Comparison of ENCODE assay signal across 1 cellular context in genomic region chr6:30615958-30616810, GRCh38.
A peak's percentile ranks its signal among the peaks of the same experiment; 100 is the strongest.
TF ChIP-seq lines count a peak whose summit lies in the region.

No MANE protein-coding gene starts in this region.

TF ChIP-seq in K562, 482 proteins besides CTCF, POLR2A, EP300 and RAD21 (continued from another document and continues in another):
- TF ChIP-seq RREB1 (CRISPR knock-in tag; IDR thresholded peaks at IDR 0.05): no peak
- no peak for TF ChIP-seq JUN (IDR thresholded peaks at IDR 0.05; ENCODE audit: borderline replicate concordance, low read depth, low read length)
- TF ChIP-seq JUN (CRISPR knock-in tag; IDR thresholded peaks at IDR 0.05; ENCODE audit: borderline replicate concordance): no peak
- no peak for TF ChIP-seq ZNF121 (CRISPR knock-in tag; conservative IDR thresholded peaks at IDR 0.05)
- peak; percentile 96 for TF ChIP-seq MAFG (tag; conservative IDR thresholded peaks at IDR 0.05)
- TF ChIP-seq SUPT5H (IDR thresholded peaks at IDR 0.05): peak; percentile 48
- TF ChIP-seq HEY1 (CRISPR knock-in tag; IDR thresholded peaks at IDR 0.05; ENCODE audit: borderline replicate concordance): no peak
- no peak for TF ChIP-seq ZNF3 (CRISPR knock-in tag; IDR thresholded peaks at IDR 0.05)
- no peak for TF ChIP-seq SRSF3 (IDR thresholded peaks at IDR 0.05; ENCODE audit: insufficient read depth, low read length)
- TF ChIP-seq ETV6 (IDR thresholded peaks at IDR 0.05; ENCODE audit: borderline replicate concordance in 1 of 2, low read depth in 2 of 2, low read length in 1 of 2): no peak
- TF ChIP-seq ETV6 (CRISPR knock-in tag; IDR thresholded peaks at IDR 0.05; ENCODE audit: borderline replicate concordance): peak; percentile 61; the same call in 1 of the 2 replicates
- TF ChIP-seq STAT5B (CRISPR knock-in tag; IDR thresholded peaks at IDR 0.05): no peak
- TF ChIP-seq RNF2 (IDR thresholded peaks at IDR 0.05): no peak
- TF ChIP-seq ZNF224 (CRISPR knock-in tag; IDR thresholded peaks at IDR 0.05): no peak
- TF ChIP-seq CBX1 (IDR thresholded peaks at IDR 0.05; ENCODE audit: low read depth): no peak; the same call in 1 of the 2 replicates
- no peak for TF ChIP-seq CLOCK (CRISPR knock-in tag; IDR thresholded peaks at IDR 0.05; ENCODE audit: borderline replicate concordance)
- TF ChIP-seq, protein P1, sequence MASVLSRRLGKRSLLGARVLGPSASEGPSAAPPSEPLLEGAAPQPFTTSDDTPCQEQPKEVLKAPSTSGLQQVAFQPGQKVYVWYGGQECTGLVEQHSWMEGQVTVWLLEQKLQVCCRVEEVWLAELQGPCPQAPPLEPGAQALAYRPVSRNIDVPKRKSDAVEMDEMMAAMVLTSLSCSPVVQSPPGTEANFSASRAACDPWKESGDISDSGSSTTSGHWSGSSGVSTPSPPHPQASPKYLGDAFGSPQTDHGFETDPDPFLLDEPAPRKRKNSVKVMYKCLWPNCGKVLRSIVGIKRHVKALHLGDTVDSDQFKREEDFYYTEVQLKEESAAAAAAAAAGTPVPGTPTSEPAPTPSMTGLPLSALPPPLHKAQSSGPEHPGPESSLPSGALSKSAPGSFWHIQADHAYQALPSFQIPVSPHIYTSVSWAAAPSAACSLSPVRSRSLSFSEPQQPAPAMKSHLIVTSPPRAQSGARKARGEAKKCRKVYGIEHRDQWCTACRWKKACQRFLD (CRISPR knock-in tag; IDR thresholded peaks at IDR 0.05): no peak
- TF ChIP-seq, protein P2, sequence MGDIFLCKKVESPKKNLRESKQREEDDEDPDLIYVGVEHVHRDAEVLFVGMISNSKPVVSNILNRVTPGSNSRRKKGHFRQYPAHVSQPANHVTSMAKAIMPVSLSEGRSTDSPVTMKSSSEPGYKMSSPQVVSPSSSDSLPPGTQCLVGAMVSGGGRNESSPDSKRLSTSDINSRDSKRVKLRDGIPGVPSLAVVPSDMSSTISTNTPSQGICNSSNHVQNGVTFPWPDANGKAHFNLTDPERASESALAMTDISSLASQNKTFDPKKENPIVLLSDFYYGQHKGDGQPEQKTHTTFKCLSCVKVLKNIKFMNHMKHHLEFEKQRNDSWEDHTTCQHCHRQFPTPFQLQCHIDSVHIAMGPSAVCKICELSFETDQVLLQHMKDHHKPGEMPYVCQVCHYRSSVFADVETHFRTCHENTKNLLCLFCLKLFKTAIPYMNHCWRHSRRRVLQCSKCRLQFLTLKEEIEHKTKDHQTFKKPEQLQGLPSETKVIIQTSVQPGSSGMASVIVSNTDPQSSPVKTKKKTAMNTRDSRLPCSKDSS (IDR thresholded peaks at IDR 0.05; ENCODE audit: low read depth, partially characterized antibody): no peak
- TF ChIP-seq SMARCE1 (IDR thresholded peaks at IDR 0.05): no peak
- TF ChIP-seq ZNF583 (CRISPR knock-in tag; IDR thresholded peaks at IDR 0.05): no peak
- TF ChIP-seq CBX8 (IDR thresholded peaks at IDR 0.05; ENCODE audit: borderline replicate concordance, extremely low read depth, low read depth, low read length, poor library complexity, severe bottlenecking): no peak
- TF ChIP-seq ZBTB34 (CRISPR knock-in tag; IDR thresholded peaks at IDR 0.05): no peak
- no peak for TF ChIP-seq ZNF584 (CRISPR knock-in tag; IDR thresholded peaks at IDR 0.05; ENCODE audit: low read depth)
- peak; percentile 14; the same call in 1 of the 2 replicates for TF ChIP-seq ZNF253 (CRISPR knock-in tag; conservative IDR thresholded peaks at IDR 0.05)
- TF ChIP-seq POLR2B (IDR thresholded peaks at IDR 0.05; ENCODE audit: low read depth, partially characterized antibody): peak; percentile 80
- TF ChIP-seq HCFC1 (IDR thresholded peaks at IDR 0.05; ENCODE audit: low read depth, low read length): no peak
- no peak for TF ChIP-seq ZNF586 (CRISPR knock-in tag; conservative IDR thresholded peaks at IDR 0.05)
- no peak for TF ChIP-seq ZNF324 (CRISPR knock-in tag; IDR thresholded peaks at IDR 0.05)
- peak; percentile 74 for TF ChIP-seq ZKSCAN8 (CRISPR knock-in tag; IDR thresholded peaks at IDR 0.05)
- TF ChIP-seq, protein P3, sequence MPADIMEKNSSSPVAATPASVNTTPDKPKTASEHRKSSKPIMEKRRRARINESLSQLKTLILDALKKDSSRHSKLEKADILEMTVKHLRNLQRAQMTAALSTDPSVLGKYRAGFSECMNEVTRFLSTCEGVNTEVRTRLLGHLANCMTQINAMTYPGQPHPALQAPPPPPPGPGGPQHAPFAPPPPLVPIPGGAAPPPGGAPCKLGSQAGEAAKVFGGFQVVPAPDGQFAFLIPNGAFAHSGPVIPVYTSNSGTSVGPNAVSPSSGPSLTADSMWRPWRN (IDR thresholded peaks at IDR 0.05; ENCODE audit: low read depth): no peak; the same call in 1 of the 2 replicates
- TF ChIP-seq CBX2 (IDR thresholded peaks at IDR 0.05; ENCODE audit: insufficient read depth, low read length, poor library complexity, severe bottlenecking): no peak
- no peak for TF ChIP-seq CSDE1 (IDR thresholded peaks at IDR 0.05)
- peak; percentile 5; the same call in 1 of the 2 replicates for TF ChIP-seq ELF2 (CRISPR knock-in tag; IDR thresholded peaks at IDR 0.05)
- TF ChIP-seq SNIP1 (IDR thresholded peaks at IDR 0.05; ENCODE audit: low read depth): 0 out of 2 replicates have a peak, but pooled peaks have one; percentile 5
- TF ChIP-seq CREBBP (IDR thresholded peaks at IDR 0.05; ENCODE audit: low read depth, low read length): no peak
- TF ChIP-seq, protein P4, sequence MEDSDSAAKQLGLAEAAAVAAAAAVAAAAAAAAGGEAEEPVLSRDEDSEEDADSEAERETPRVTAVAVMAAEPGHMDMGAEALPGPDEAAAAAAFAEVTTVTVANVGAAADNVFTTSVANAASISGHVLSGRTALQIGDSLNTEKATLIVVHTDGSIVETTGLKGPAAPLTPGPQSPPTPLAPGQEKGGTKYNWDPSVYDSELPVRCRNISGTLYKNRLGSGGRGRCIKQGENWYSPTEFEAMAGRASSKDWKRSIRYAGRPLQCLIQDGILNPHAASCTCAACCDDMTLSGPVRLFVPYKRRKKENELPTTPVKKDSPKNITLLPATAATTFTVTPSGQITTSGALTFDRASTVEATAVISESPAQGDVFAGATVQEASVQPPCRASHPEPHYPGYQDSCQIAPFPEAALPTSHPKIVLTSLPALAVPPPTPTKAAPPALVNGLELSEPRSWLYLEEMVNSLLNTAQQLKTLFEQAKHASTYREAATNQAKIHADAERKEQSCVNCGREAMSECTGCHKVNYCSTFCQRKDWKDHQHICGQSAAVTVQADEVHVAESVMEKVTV (CRISPR knock-in tag; IDR thresholded peaks at IDR 0.05): no peak
- TF ChIP-seq, protein P5, sequence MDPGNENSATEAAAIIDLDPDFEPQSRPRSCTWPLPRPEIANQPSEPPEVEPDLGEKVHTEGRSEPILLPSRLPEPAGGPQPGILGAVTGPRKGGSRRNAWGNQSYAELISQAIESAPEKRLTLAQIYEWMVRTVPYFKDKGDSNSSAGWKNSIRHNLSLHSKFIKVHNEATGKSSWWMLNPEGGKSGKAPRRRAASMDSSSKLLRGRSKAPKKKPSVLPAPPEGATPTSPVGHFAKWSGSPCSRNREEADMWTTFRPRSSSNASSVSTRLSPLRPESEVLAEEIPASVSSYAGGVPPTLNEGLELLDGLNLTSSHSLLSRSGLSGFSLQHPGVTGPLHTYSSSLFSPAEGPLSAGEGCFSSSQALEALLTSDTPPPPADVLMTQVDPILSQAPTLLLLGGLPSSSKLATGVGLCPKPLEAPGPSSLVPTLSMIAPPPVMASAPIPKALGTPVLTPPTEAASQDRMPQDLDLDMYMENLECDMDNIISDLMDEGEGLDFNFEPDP (CRISPR knock-in tag; IDR thresholded peaks at IDR 0.05): no peak
- no peak for TF ChIP-seq ZNF518B (CRISPR knock-in tag; IDR thresholded peaks at IDR 0.05)
- no peak for TF ChIP-seq HDAC6 (IDR thresholded peaks at IDR 0.05; ENCODE audit: low read depth, low read length)
